ENCODE assay signal across 13 cellular contexts in the genomic region with DNA sequence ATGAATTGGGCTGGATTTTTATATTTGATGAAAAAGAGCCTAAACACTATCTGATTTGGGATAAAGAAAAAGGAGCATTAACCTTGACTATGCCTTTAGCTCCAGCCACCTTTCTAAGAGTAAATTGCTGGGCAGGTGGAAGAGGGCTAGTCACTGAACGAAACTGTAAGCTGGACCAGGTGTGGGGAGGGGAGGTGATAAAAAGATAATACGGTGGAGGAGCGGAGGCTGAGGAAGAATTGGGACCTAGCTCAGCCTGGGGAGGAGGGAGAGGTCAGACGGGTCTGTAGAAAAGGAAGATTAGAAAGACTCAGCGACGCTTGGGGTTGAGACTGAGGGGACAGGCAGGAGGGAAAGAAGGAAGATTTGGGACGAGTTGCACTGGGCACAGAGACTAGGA. TPM values are rescaled to one million over a fixed set of nuclear protein-coding genes. Genes with fewer than 3 reads are reported as not detected.
A peak's percentile ranks its signal among the peaks of the same experiment; 100 is the strongest.
DNase-seq lines count a peak whose midpoint lies in the region; ATAC-seq, FAIRE-seq and TF ChIP-seq lines count a peak whose summit lies in the region.
"Not testable (repeated sequence)": the region's sequence is repeated elsewhere in the genome, so short reads cannot be mapped to it uniquely, and the experiment has no call there.
"Had no signal": no experiment of that assay in that cellular context is flagged by ENCODE, and none has a peak within 500 bp of the region (broad histone marks: within the 10 kb centered on the region; RNA-seq: fewer than 3 reads in every experiment).

No MANE protein-coding gene starts in this region.

- not testable (repeated sequence) for H3K27ac ChIP-seq in HUES64 (ENCODE audit: low read depth, low read length); K562 (ENCODE audit: extremely low read depth, low read depth, low read length); endodermal cell (ENCODE audit: low read depth, low read length); iPS-20b (ENCODE audit: low read length)

- not testable (repeated sequence) for FAIRE-seq in K562 (lab: Jason Lieb, UNC)

- in situ Hi-C loops in K562 (cut with MboI), result not testable (repeated sequence)

- peak overlapping the region; percentile 95 for H3K27ac Mint-ChIP-seq in endodermal cell

- not testable (repeated sequence) for ATAC-seq in K562

- H3K79me2 ChIP-seq in K562 (ENCODE audit: control insufficient read depth, insufficient read depth, low read length), result peaks cover 72% of the 10 kb centered on the region

- not testable (repeated sequence) for H2AFZ ChIP-seq in K562 (ENCODE audit: low read depth, low read length)

- H4K20me1 ChIP-seq in K562 (replicated peaks; ENCODE audit: control insufficient read depth, insufficient read depth, low read length), result not testable (repeated sequence)

- H3K9me3 ChIP-seq in ES-I3 (ENCODE audit: control insufficient read depth, insufficient read depth, low read length); HUES64 (ENCODE audit: insufficient read depth, low read depth, low read length); K562 (replicated peaks; ENCODE audit: control insufficient read depth, insufficient read depth, low read depth, low read length); endodermal cell (ENCODE audit: control insufficient read depth, low read length); iPS-20b (ENCODE audit: insufficient read depth, low read depth, low read length): not testable (repeated sequence)

- intact Hi-C loops in K562 (cut with micrococcal nuclease); posterior vena cava (cut with DNase I): not testable (repeated sequence)

- TF ChIP-seq POLR2A in K562 (conservative IDR thresholded peaks at IDR 0.05), result peak; percentile 35; the same call in 1 of the 2 replicates

- not testable (repeated sequence) for DNase-seq in H7; K562 (ENCODE audit: extremely low read depth in 1 of 4, low spot score in 3 of 4)
- peak; percentile 63 for DNase-seq in endodermal cell
- peak; percentile 7 for DNase-seq in posterior vena cava (ENCODE audit: low spot score)

- TF ChIP-seq RAD21 in K562 (CRISPR knock-in tag; conservative IDR thresholded peaks at IDR 0.05 in 1 of 2, IDR thresholded peaks at IDR 0.05 in 1 of 2), result not testable (repeated sequence)

- H3K4me2 ChIP-seq in K562 (ENCODE audit: insufficient read depth, low read length), result not testable (repeated sequence)

- BruUV-seq in K562 (replicated peaks; lab: Mats Ljungman, UMichigan), result not testable (repeated sequence)

- not testable (repeated sequence) for H3K27me3 ChIP-seq in H7 (ENCODE audit: control insufficient read depth, insufficient read depth, low read length); HUES64 (ENCODE audit: insufficient read depth, low read length); K562 (ENCODE audit: control insufficient read depth in 2 of 2, insufficient read depth in 2 of 2, low read length in 2 of 2); endodermal cell (ENCODE audit: control insufficient read depth, insufficient read depth, low read length, poor library complexity, severe bottlenecking); iPS-20b (ENCODE audit: insufficient read depth, low read length)

- H3K27me3 Mint-ChIP-seq in endodermal cell (ENCODE audit: insufficient read depth), result not testable (repeated sequence)

- peaks cover 49% of the 10 kb centered on the region for H3K36me3 Mint-ChIP-seq in endodermal cell (ENCODE audit: low read depth)

- not testable (repeated sequence) for TF ChIP-seq EP300 in K562 (IDR thresholded peaks at IDR 0.05; ENCODE audit: low read length)

- POLR2A ChIA-PET in K562 (lab: Yijun Ruan, JAX), result not testable (repeated sequence)

- peak overlapping the region; percentile 44; the same call in 1 of the 2 replicates for H3K9ac ChIP-seq in ES-I3 (ENCODE audit: low read depth, low read length)
- H3K9ac ChIP-seq in HUES64 (ENCODE audit: low read depth, low read length); K562 (ENCODE audit: insufficient read depth in 1 of 2, low read depth in 2 of 2, low read length in 2 of 2); iPS-20b (ENCODE audit: low read depth, low read length): not testable (repeated sequence)
- H3K9ac ChIP-seq in endodermal cell (ENCODE audit: extremely low read depth, low read length, poor library complexity, severe bottlenecking), result peak overlapping the region; percentile 69

- peak overlapping the region; percentile 80 for H3K4me3 Mint-ChIP-seq in endodermal cell

- H3K4me3 ChIP-seq in H7 (ENCODE audit: insufficient read depth, low read depth, low read length) (peak overlapping the region; percentile 37), HUES64 (ENCODE audit: low read length) (peak overlapping the region; percentile 44), endodermal cell (ENCODE audit: low read length) (peak overlapping the region; percentile 84), iPS-11a (ENCODE audit: low read depth, low read length) (peak overlapping the region; percentile 27), iPS-20b (ENCODE audit: low read length) (0 out of 2 replicates have a peak overlapping the region, but pooled peaks have one; percentile 22)
- H3K4me3 ChIP-seq in K562, result not testable (repeated sequence)

- H3K36me3 ChIP-seq in ES-I3 (ENCODE audit: insufficient read depth, low read length); H7 (replicated peaks; ENCODE audit: control insufficient read depth, insufficient read depth, low read length); HUES64 (ENCODE audit: insufficient read depth, low read length); iPS-20b (ENCODE audit: insufficient read depth, low read depth, low read length): not testable (repeated sequence)
- H3K36me3 ChIP-seq in K562 (ENCODE audit: control insufficient read depth, insufficient read depth, low read length) (peaks cover 17% of the 10 kb centered on the region; the same call in 2 of the 3 replicates), endodermal cell (ENCODE audit: control insufficient read depth, insufficient read depth, low read length) (peaks cover 35% of the 10 kb centered on the region)

- H3K4me1 Mint-ChIP-seq in endodermal cell, result peaks cover 57% of the 10 kb centered on the region

- not testable (repeated sequence) for TF ChIP-seq CTCF in K562 (IDR thresholded peaks at IDR 0.05 in 2 of 3, conservative IDR thresholded peaks at IDR 0.05 in 1 of 3; ENCODE audit: insufficient read depth in 2 of 3, low read depth in 1 of 3, low read length in 3 of 3); endodermal cell (conservative IDR thresholded peaks at IDR 0.05)

- WGBS in HUES64, result 24% methylated on average over 7 of the region's 7 CpGs
- WGBS in K562 (ENCODE audit: insufficient coverage, low coverage, missing lambda C conversion rate), result 15% methylated on average over 5 of the region's 7 CpGs
- 21 to 58% methylated on average over 3 to 7 of the region's 7 CpGs for WGBS in endodermal cell (ENCODE audit: insufficient coverage in 1 of 2, insufficient read length in 1 of 2), 2 experiments

- not testable (repeated sequence) for H3K9me1 ChIP-seq in K562 (ENCODE audit: control insufficient read depth, insufficient read depth, low read length)

- H3K9me3 Mint-ChIP-seq in endodermal cell, result not testable (repeated sequence)

- not testable (repeated sequence) for H3K4me1 ChIP-seq in ES-I3 (ENCODE audit: insufficient read depth, low read length); K562 (replicated peaks in 1 of 2; ENCODE audit: control insufficient read depth in 2 of 2, insufficient read depth in 2 of 2, low read length in 2 of 2); endodermal cell (ENCODE audit: control insufficient read depth, insufficient read depth, low read length); iPS-20b (ENCODE audit: insufficient read depth, low read length)
- peaks cover 17% of the 10 kb centered on the region for H3K4me1 ChIP-seq in HUES64 (ENCODE audit: insufficient read depth, low read length)

- CTCF ChIA-PET in K562 (lab: Yijun Ruan, JAX; ENCODE audit: low intra/inter-chr PET ratio), result not testable (repeated sequence)

RNA-seq across cellular contexts. Expression of a gene that starts 27.5 kb away (rescaled TPM):
- total RNA-seq in H7 (2014; rRNA removed; shearing (Covaris generic)), result not detected in 2 replicates
- 0.10 TPM for polyA plus RNA-seq in HUES64 (2013, experiment 1 of 2)
- not detected for polyA plus RNA-seq in HUES64 (2013, experiment 2 of 2)
- 21.2 and 44.5 TPM in 2 replicates for total RNA-seq in K562 (2011; cell fraction: chromatin; rRNA removed; ENCODE audit: low replicate concordance)
- total RNA-seq in K562 (2011; cell fraction: nucleolus; rRNA removed), result 22.6 and 39.5 TPM in 2 replicates
- 29.0 and 50.9 TPM in 2 replicates for total RNA-seq in K562 (2011; cell fraction: nucleoplasm; rRNA removed)
- 9.7 and 14.7 TPM in 2 replicates for total RNA-seq in K562 (2014; rRNA removed)
- total RNA-seq in K562 (2014; rRNA removed; fragmentation: Illumina TruSeq; extraction: Trizol), result 5.7 and 7.3 TPM in 2 replicates
- total RNA-seq in K562 (2015; rRNA removed; fragmentation: Illumina TruSeq; extraction: Trizol), result 3.1 and 3.2 TPM in 2 replicates
- 13.8 and 21.1 TPM in 2 replicates for total RNA-seq in K562 (2021)
- 4.6 and 15.8 TPM in 2 replicates for polyA plus RNA-seq in K562 (2011; rRNA removed)
- 4.3 and 28.1 TPM in 2 replicates for polyA plus RNA-seq in K562 (2011; cell fraction: cytosol; rRNA removed)
- 3.8 and 33.4 TPM in 2 replicates for polyA plus RNA-seq in K562 (2011; cell fraction: nucleus; rRNA removed)
- polyA plus RNA-seq in K562 (2012), result 6.4 and 10.7 TPM in 2 replicates
- polyA plus RNA-seq in K562 (2014; fragmentation: Illumina TruSeq; extraction: Trizol), result 19.6 and 26.5 TPM in 2 replicates
- polyA plus RNA-seq in K562 (2014; fragmentation: Nextera tagmentation; extraction: Ambion mirVana), result 1 to 10 TPM; 5.4 to 5.7 TPM
- polyA plus RNA-seq in K562 (2014; rRNA removed), result 12.4 and 17.5 TPM in 2 replicates
- polyA minus RNA-seq in K562 (2011; rRNA and poly(A)+ RNA removed), result 1.9 and 8.0 TPM in 2 replicates
- polyA minus RNA-seq in K562 (2011; cell fraction: cytosol; rRNA and poly(A)+ RNA removed), result 3.7 and 9.2 TPM in 2 replicates
- 1.9 and 6.6 TPM in 2 replicates for polyA minus RNA-seq in K562 (2011; cell fraction: nucleus; rRNA and poly(A)+ RNA removed)
- under 1 TPM in 1 of 2 donors, not detected in 1; 0.22 TPM for total RNA-seq in endodermal cell
- polyA plus RNA-seq in endodermal cell (2013, experiment 1 of 2), result not detected
- 0.41 TPM for polyA plus RNA-seq in endodermal cell (2013, experiment 2 of 2)
- under 1 TPM in 1 of 2 donors, not detected in 1; 0.19 TPM for total RNA-seq in posterior vena cava
- total RNA-seq: Caco-2, G401, GM12878 had no signal
- polyA plus RNA-seq: BJ, GM12878 had no signal

RNA-seq across cellular contexts. Expression of a gene that starts 44.4 kb away (rescaled TPM):
- total RNA-seq in H7 (2014; rRNA removed; shearing (Covaris generic)), result 1.0 and 1.3 TPM in 2 replicates
- polyA plus RNA-seq in HUES64 (2013, experiment 1 of 2), result 110 TPM
- polyA plus RNA-seq in HUES64 (2013, experiment 2 of 2), result 118 TPM
- total RNA-seq in K562 (2011; cell fraction: chromatin; rRNA removed; ENCODE audit: low replicate concordance), result 112 and 159 TPM in 2 replicates
- total RNA-seq in K562 (2011; cell fraction: nucleolus; rRNA removed), result 75.3 and 84.4 TPM in 2 replicates
- total RNA-seq in K562 (2011; cell fraction: nucleoplasm; rRNA removed), result 69.2 and 82.2 TPM in 2 replicates
- total RNA-seq in K562 (2014; rRNA removed) (21.6 and 22.2 TPM in 2 replicates), K562 (2014; rRNA removed; fragmentation: Illumina TruSeq; extraction: Trizol) (24.2 and 25.5 TPM in 2 replicates), K562 (2015; rRNA removed; fragmentation: Illumina TruSeq; extraction: Trizol) (17.3 and 18.5 TPM in 2 replicates), K562 (2021) (33.2 and 36.2 TPM in 2 replicates), endodermal cell (100 to 1,000 TPM in 1 of 2 donors, 10 to 100 TPM in 1; 11.4 to 130 TPM), posterior vena cava (1 to 10 TPM in 1 of 2 donors, under 1 TPM in 1; 0.29 to 3.0 TPM)
- polyA plus RNA-seq in K562 (2011; rRNA removed) (59.3 and 65.5 TPM in 2 replicates), K562 (2014; fragmentation: Illumina TruSeq; extraction: Trizol) (25.1 and 28.1 TPM in 2 replicates), K562 (2014; fragmentation: Nextera tagmentation; extraction: Ambion mirVana) (10 to 100 TPM; 10.1 to 11.9 TPM), K562 (2014; rRNA removed) (25.0 and 29.9 TPM in 2 replicates)
- polyA plus RNA-seq in K562 (2011; cell fraction: cytosol; rRNA removed), result 28.5 and 40.0 TPM in 2 replicates
- polyA plus RNA-seq in K562 (2011; cell fraction: nucleus; rRNA removed), result 79.9 and 89.0 TPM in 2 replicates
- polyA plus RNA-seq in K562 (2012), result 19.8 and 24.8 TPM in 2 replicates
- polyA minus RNA-seq in K562 (2011; rRNA and poly(A)+ RNA removed), result 50.6 and 66.3 TPM in 2 replicates
- 22.9 and 31.5 TPM in 2 replicates for polyA minus RNA-seq in K562 (2011; cell fraction: cytosol; rRNA and poly(A)+ RNA removed)
- 22.8 and 38.0 TPM in 2 replicates for polyA minus RNA-seq in K562 (2011; cell fraction: nucleus; rRNA and poly(A)+ RNA removed)
- polyA plus RNA-seq in endodermal cell (2013, experiment 1 of 2), result 57.9 TPM
- 58.3 TPM for polyA plus RNA-seq in endodermal cell (2013, experiment 2 of 2)
- total RNA-seq: A172, G401 had no signal
- polyA plus RNA-seq: BJ had no signal

RNA-seq across cellular contexts. Expression of a gene that starts 52.4 kb away (rescaled TPM):
- 21.2 and 24.4 TPM in 2 replicates for total RNA-seq in H7 (2014; rRNA removed; shearing (Covaris generic))
- 7.5 TPM for polyA plus RNA-seq in HUES64 (2013, experiment 1 of 2)
- polyA plus RNA-seq in HUES64 (2013, experiment 2 of 2), result 6.0 TPM
- 86.2 and 226 TPM in 2 replicates for total RNA-seq in K562 (2011; cell fraction: chromatin; rRNA removed; ENCODE audit: low replicate concordance)
- 132 and 156 TPM in 2 replicates for total RNA-seq in K562 (2011; cell fraction: nucleolus; rRNA removed)
- 101 and 114 TPM in 2 replicates for total RNA-seq in K562 (2011; cell fraction: nucleoplasm; rRNA removed)
- 63.2 and 78.7 TPM in 2 replicates for total RNA-seq in K562 (2014; rRNA removed)
- total RNA-seq in K562 (2014; rRNA removed; fragmentation: Illumina TruSeq; extraction: Trizol), result 25.8 and 29.2 TPM in 2 replicates
- 41.9 and 43.3 TPM in 2 replicates for total RNA-seq in K562 (2015; rRNA removed; fragmentation: Illumina TruSeq; extraction: Trizol)
- 65.7 and 70.3 TPM in 2 replicates for total RNA-seq in K562 (2021)
- 23.3 and 28.6 TPM in 2 replicates for polyA plus RNA-seq in K562 (2011; rRNA removed)
- polyA plus RNA-seq in K562 (2011; cell fraction: cytosol; rRNA removed), result 19.8 and 50.7 TPM in 2 replicates
- polyA plus RNA-seq in K562 (2011; cell fraction: nucleus; rRNA removed), result 75.3 and 114 TPM in 2 replicates
- 36.1 and 51.9 TPM in 2 replicates for polyA plus RNA-seq in K562 (2012)
- polyA plus RNA-seq in K562 (2014; fragmentation: Illumina TruSeq; extraction: Trizol), result 39.5 and 44.9 TPM in 2 replicates
- polyA plus RNA-seq in K562 (2014; fragmentation: Nextera tagmentation; extraction: Ambion mirVana), result 1 to 10 TPM; 7.5 to 9.8 TPM
- 51.2 and 53.8 TPM in 2 replicates for polyA plus RNA-seq in K562 (2014; rRNA removed)
- polyA minus RNA-seq in K562 (2011; rRNA and poly(A)+ RNA removed), result 19.9 and 43.3 TPM in 2 replicates
- polyA minus RNA-seq in K562 (2011; cell fraction: cytosol; rRNA and poly(A)+ RNA removed), result 18.3 and 33.0 TPM in 2 replicates
- polyA minus RNA-seq in K562 (2011; cell fraction: nucleus; rRNA and poly(A)+ RNA removed), result 32.5 and 38.9 TPM in 2 replicates
- 10 to 100 TPM; 20.6 to 39.0 TPM for total RNA-seq in endodermal cell
- polyA plus RNA-seq in endodermal cell (2013, experiment 1 of 2), result 9.6 TPM
- polyA plus RNA-seq in endodermal cell (2013, experiment 2 of 2), result 9.2 TPM
- total RNA-seq in posterior vena cava, result 1 to 10 TPM; 7.8 to 8.1 TPM
